In the genomic region with DNA sequence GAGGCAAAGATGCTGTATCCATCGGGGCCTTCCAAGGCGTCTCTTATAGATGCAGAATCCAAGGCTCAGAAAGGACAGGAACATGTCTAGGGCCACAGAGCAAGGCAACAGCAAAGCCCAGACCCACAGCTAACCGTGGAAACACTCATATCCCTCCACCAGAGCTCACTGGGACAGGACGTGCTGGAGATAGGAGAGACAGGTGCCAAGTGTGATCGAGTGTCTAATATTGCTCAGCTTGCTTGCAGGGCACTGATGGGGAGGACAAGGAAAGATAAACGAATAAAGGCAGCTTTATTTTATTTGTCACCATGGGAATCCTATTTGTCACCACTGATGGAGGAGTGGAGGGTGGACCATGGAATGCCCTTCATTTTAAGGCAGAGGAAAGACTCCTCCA, we compare ENCODE assay signal across 17 cellular contexts. TPM values are rescaled to one million over a fixed set of nuclear protein-coding genes. Genes with fewer than 3 reads are reported as not detected.
DNase-seq lines count a peak whose midpoint lies in the region; ATAC-seq and TF ChIP-seq lines count a peak whose summit lies in the region.
"Had no signal": no experiment of that assay in that cellular context is flagged by ENCODE, and none has a peak within 500 bp of the region (broad histone marks: within the 10 kb centered on the region; RNA-seq: fewer than 3 reads in every experiment).

No MANE protein-coding gene starts in this region.

- H3K36me3 Mint-ChIP-seq in activated naive CD8-positive, alpha-beta T cell treated with anti-CD3 and anti-CD28 coated beads, Interleukin-2, amount 10 ng/mL, durations not matched to agents 7 days and 5 days = no peaks in the 10 kb centered on the region
- H3K36me3 Mint-ChIP-seq in activated naive CD8-positive, alpha-beta T cell treated with anti-CD3 and anti-CD28 coated beads, Interleukin-2, amount 50 U/mL, for 24 hours (ENCODE audit: low read depth) = no peaks in the 10 kb centered on the region
- no peaks in the 10 kb centered on the region for H3K36me3 Mint-ChIP-seq in naive B cell
- no peaks in the 10 kb centered on the region for H3K36me3 Mint-ChIP-seq in activated T-cell treated with anti-CD3 and anti-CD28 coated beads, Interleukin-2, amount 50 U/mL, for 4 hours (ENCODE audit: insufficient read depth)
- H3K36me3 Mint-ChIP-seq: CD8-positive, alpha-beta T cell had no signal

- H3F3A ChIP-seq in PC-9 (ENCODE audit: insufficient read depth, low read depth) = no peaks in the 10 kb centered on the region

- H3K4me1 ChIP-seq in ovary (ENCODE audit: insufficient read depth) = no peaks in the 10 kb centered on the region
- H3K4me1 ChIP-seq in PC-9 (replicated peaks; ENCODE audit: insufficient read depth) = no peaks in the 10 kb centered on the region
- H3K4me1 ChIP-seq: BLaER1 treated with 17β-estradiol and CSF1 and Interleukin-3, amounts not matched to agents 10 nM and 100 nM; HAP-1 had no signal

- H2AFZ ChIP-seq in PC-9 = no peak overlapping the region

- DNase-seq in activated naive CD8-positive, alpha-beta T cell treated with anti-CD3 and anti-CD28 coated beads, Interleukin-2, amount 10 ng/mL, durations not matched to agents 7 days and 5 days = peak; percentile 2
- no peak for DNase-seq in activated naive CD8-positive, alpha-beta T cell treated with anti-CD3 and anti-CD28 coated beads, Interleukin-2, amount 50 U/mL, for 24 hours
- peak; percentile 61 for DNase-seq in cerebellar cortex (ENCODE audit: low spot score)
- DNase-seq in naive B cell = no peak
- no peak for DNase-seq in activated T-cell treated with anti-CD3 and anti-CD28 coated beads, Interleukin-2, amount 50 U/mL, for 4 hours
- no peak for DNase-seq in ovary
- DNase-seq in PC-9 = no peak
- DNase-seq: Calu3, DMS 273 treated with DMSO at 0.1 percent for 48 hours, DMS53, DND-41, EL had no signal

- POLR2A ChIA-PET in activated naive CD8-positive, alpha-beta T cell treated with anti-CD3 and anti-CD28 coated beads, Interleukin-2, amount 10 ng/mL, durations not matched to agents 7 days and 5 days (lab: Charles Lee) = no interaction called here
- POLR2A ChIA-PET in PC-9 (lab: Charles Lee; ENCODE audit: unreplicated experiment) = no interaction called here

- no peaks in the 10 kb centered on the region for H3K79me2 ChIP-seq in PC-9 (ENCODE audit: low read depth)

- BruUV-seq in PC-9 (replicated peaks; lab: Mats Ljungman, UMichigan) = no TSS peak

- H3K9me2 ChIP-seq in PC-9 (ENCODE audit: insufficient read depth) = no peaks in the 10 kb centered on the region

- H4K20me1 ChIP-seq in PC-9 (ENCODE audit: insufficient read depth) = 0 out of 2 replicates have a peak, but pooled peaks cover 3% of the 10 kb centered on the region
- H4K20me1 ChIP-seq: BLaER1 treated with 17β-estradiol and CSF1 and Interleukin-3, amounts not matched to agents 10 nM and 100 nM had no signal

- no peak overlapping the region for H3K4me3 Mint-ChIP-seq in activated naive CD8-positive, alpha-beta T cell treated with anti-CD3 and anti-CD28 coated beads, Interleukin-2, amount 10 ng/mL, durations not matched to agents 7 days and 5 days
- no peak overlapping the region for H3K4me3 Mint-ChIP-seq in activated naive CD8-positive, alpha-beta T cell treated with anti-CD3 and anti-CD28 coated beads, Interleukin-2, amount 50 U/mL, for 24 hours
- no peak overlapping the region for H3K4me3 Mint-ChIP-seq in naive B cell
- H3K4me3 Mint-ChIP-seq in activated T-cell treated with anti-CD3 and anti-CD28 coated beads, Interleukin-2, amount 50 U/mL, for 4 hours = no peak overlapping the region
- H3K4me3 Mint-ChIP-seq: B cell; CD8-positive, alpha-beta T cell had no signal

- intact Hi-C loops in ovary (cut with DNase I) (loop anchor here in 2 of 4 donors (5.0 to 10.0 kb wide), 3 partner anchors 223 to 583 kb away; a partner anchor contains a TSS), PC-9 (cut with micrococcal nuclease; ENCODE audit: unreplicated experiment) (no loop called here)

- no peak overlapping the region for H3K4me3 ChIP-seq in ovary
- H3K4me3 ChIP-seq in PC-9 = no peak overlapping the region
- H3K4me3 ChIP-seq: BLaER1 treated with 17β-estradiol and CSF1 and Interleukin-3, amounts not matched to agents 10 nM and 100 nM; HAP-1 had no signal

- WGBS in ovary, 3 donors = 85 to 87% (median 86%) methylated on average over 6 of the region's 6 CpGs

- no peak for TF ChIP-seq CTCF in ovary (IDR thresholded peaks at IDR 0.05)
- TF ChIP-seq CTCF in PC-9 (conservative IDR thresholded peaks at IDR 0.05) = no peak

- H3K27me3 ChIP-seq in ovary (no peaks in the 10 kb centered on the region), PC-9 (ENCODE audit: insufficient read depth, low read depth) (no peaks in the 10 kb centered on the region)
- H3K27me3 ChIP-seq: BLaER1 treated with 17β-estradiol and CSF1 and Interleukin-3, amounts not matched to agents 10 nM and 100 nM had no signal

- H3K27me3 Mint-ChIP-seq in activated naive CD8-positive, alpha-beta T cell treated with anti-CD3 and anti-CD28 coated beads, Interleukin-2, amount 10 ng/mL, durations not matched to agents 7 days and 5 days = peaks cover 2% of the 10 kb centered on the region
- H3K27me3 Mint-ChIP-seq in activated naive CD8-positive, alpha-beta T cell treated with anti-CD3 and anti-CD28 coated beads, Interleukin-2, amount 50 U/mL, for 24 hours = no peaks in the 10 kb centered on the region
- H3K27me3 Mint-ChIP-seq in naive B cell = no peaks in the 10 kb centered on the region
- H3K27me3 Mint-ChIP-seq in activated T-cell treated with anti-CD3 and anti-CD28 coated beads, Interleukin-2, amount 50 U/mL, for 4 hours (ENCODE audit: low read depth) = peaks cover 3% of the 10 kb centered on the region

- H3K36me3 ChIP-seq in ovary (no peaks in the 10 kb centered on the region), PC-9 (ENCODE audit: low read depth) (no peaks in the 10 kb centered on the region)
- H3K36me3 ChIP-seq: BLaER1 treated with 17β-estradiol and CSF1 and Interleukin-3, amounts not matched to agents 10 nM and 100 nM; HAP-1 had no signal

- no peak overlapping the region for H3K27ac Mint-ChIP-seq in activated naive CD8-positive, alpha-beta T cell treated with anti-CD3 and anti-CD28 coated beads, Interleukin-2, amount 10 ng/mL, durations not matched to agents 7 days and 5 days
- H3K27ac Mint-ChIP-seq in activated naive CD8-positive, alpha-beta T cell treated with anti-CD3 and anti-CD28 coated beads, Interleukin-2, amount 50 U/mL, for 24 hours = no peak overlapping the region
- H3K27ac Mint-ChIP-seq in naive B cell = peak overlapping the region in 4 of 6 donors; percentile 24 to 75 (median 40)
- H3K27ac Mint-ChIP-seq: B cell; CD8-positive, alpha-beta T cell had no signal

- no peak for TF ChIP-seq POLR2A in ovary (IDR thresholded peaks at IDR 0.05)

- ATAC-seq in activated naive CD8-positive, alpha-beta T cell treated with anti-CD3 and anti-CD28 coated beads, Interleukin-2, amount 10 ng/mL, durations not matched to agents 7 days and 5 days (ENCODE audit: low read depth) = no peak
- no peak for ATAC-seq in activated naive CD8-positive, alpha-beta T cell treated with anti-CD3 and anti-CD28 coated beads, Interleukin-2, amount 50 U/mL, for 24 hours
- no peak for ATAC-seq in naive B cell (ENCODE audit: low read depth in 2 of 2)
- ATAC-seq in activated T-cell treated with anti-CD3 and anti-CD28 coated beads, Interleukin-2, amount 50 U/mL, for 4 hours = no peak
- ATAC-seq: CD8-positive, alpha-beta T cell; HepG2 had no signal

- H3K4me2 ChIP-seq in PC-9 = no peak overlapping the region
- H3K4me2 ChIP-seq: BLaER1 treated with 17β-estradiol and CSF1 and Interleukin-3, amounts not matched to agents 10 nM and 100 nM had no signal

- H3K27ac ChIP-seq in ovary (no peak overlapping the region), PC-9 (no peak overlapping the region)
- H3K27ac ChIP-seq: BLaER1 treated with 17β-estradiol and CSF1 and Interleukin-3, amounts not matched to agents 10 nM and 100 nM had no signal

- CTCF ChIA-PET in PC-9 (lab: Charles Lee) = no interaction called here

- no peaks in the 10 kb centered on the region for H3K9me3 Mint-ChIP-seq in activated naive CD8-positive, alpha-beta T cell treated with anti-CD3 and anti-CD28 coated beads, Interleukin-2, amount 10 ng/mL, durations not matched to agents 7 days and 5 days
- H3K9me3 Mint-ChIP-seq in activated naive CD8-positive, alpha-beta T cell treated with anti-CD3 and anti-CD28 coated beads, Interleukin-2, amount 50 U/mL, for 24 hours = no peaks in the 10 kb centered on the region
- H3K9me3 Mint-ChIP-seq in naive B cell = no peaks in the 10 kb centered on the region
- H3K9me3 Mint-ChIP-seq in activated T-cell treated with anti-CD3 and anti-CD28 coated beads, Interleukin-2, amount 50 U/mL, for 4 hours = no peaks in the 10 kb centered on the region
- H3K9me3 Mint-ChIP-seq: CD8-positive, alpha-beta T cell had no signal

- no peaks in the 10 kb centered on the region for H3K9me3 ChIP-seq in ovary
- no peaks in the 10 kb centered on the region for H3K9me3 ChIP-seq in PC-9 (ENCODE audit: insufficient read depth, low read depth)
- H3K9me3 ChIP-seq: BLaER1 treated with 17β-estradiol and CSF1 and Interleukin-3, amounts not matched to agents 10 nM and 100 nM; HAP-1 had no signal

- H3K4me1 Mint-ChIP-seq in activated naive CD8-positive, alpha-beta T cell treated with anti-CD3 and anti-CD28 coated beads, Interleukin-2, amount 10 ng/mL, durations not matched to agents 7 days and 5 days = peaks cover 5% of the 10 kb centered on the region
- H3K4me1 Mint-ChIP-seq in activated naive CD8-positive, alpha-beta T cell treated with anti-CD3 and anti-CD28 coated beads, Interleukin-2, amount 50 U/mL, for 24 hours = no peaks in the 10 kb centered on the region
- H3K4me1 Mint-ChIP-seq in naive B cell = peaks cover 0 to 2% (median 0%) of the 10 kb centered on the region in 3 donors
- H3K4me1 Mint-ChIP-seq in activated T-cell treated with anti-CD3 and anti-CD28 coated beads, Interleukin-2, amount 50 U/mL, for 4 hours (ENCODE audit: low read depth) = peaks cover 3% of the 10 kb centered on the region

- TF ChIP-seq EP300 in ovary (IDR thresholded peaks at IDR 0.05) = no peak

RNA-seq across cellular contexts. Expression of a gene that starts 44.0 kb away (rescaled TPM):
- 100 to 1,000 TPM; 482 to 492 TPM for total RNA-seq in activated naive CD8-positive, alpha-beta T cell treated with anti-CD3 and anti-CD28 coated beads, Interleukin-2, amount 10 ng/mL, durations not matched to agents 7 days and 5 days
- 10 to 100 TPM in 5 of 6 donors, under 1 TPM in 1; 0.78 to 34.1 (median 13.7) TPM for polyA plus RNA-seq in naive B cell (ENCODE audit: low read depth in 6 of 6)
- 10 to 100 TPM; 77.2 to 81.7 (median 80.6) TPM for total RNA-seq in activated T-cell treated with anti-CD3 and anti-CD28 coated beads, Interleukin-2, amount 50 U/mL, for 4 hours
- total RNA-seq in ovary = 100 to 1,000 TPM in 1 of 7 donors, 10 to 100 TPM in 6; 21.1 to 123 (median 39.7) TPM
- 10 to 100 TPM; 12.9 to 24.5 TPM for polyA plus RNA-seq in ovary
- 11.5 and 14.4 TPM in 2 replicates for total RNA-seq in PC-9 (2021)

Comparison
In these comparisons a context has a peak if more than half of its experiments do, and no peak if none do; other contexts are left out.
1. DNase-seq: peak in activated naive CD8-positive, alpha-beta T cell treated with anti-CD3 and anti-CD28 coated beads, Interleukin-2, amount 10 ng/mL, durations not matched to agents 7 days and 5 days (single experiment) and cerebellar cortex (single experiment); none in activated naive CD8-positive, alpha-beta T cell treated with anti-CD3 and anti-CD28 coated beads, Interleukin-2, amount 50 U/mL, for 24 hours (single experiment), naive B cell (single experiment), activated T-cell treated with anti-CD3 and anti-CD28 coated beads, Interleukin-2, amount 50 U/mL, for 4 hours (single experiment), ovary (0 of 5) and PC-9 (0 of 2).
2. H3K27ac Mint-ChIP-seq: peak in naive B cell (4 of 6); none in activated naive CD8-positive, alpha-beta T cell treated with anti-CD3 and anti-CD28 coated beads, Interleukin-2, amount 10 ng/mL, durations not matched to agents 7 days and 5 days (single experiment) and activated naive CD8-positive, alpha-beta T cell treated with anti-CD3 and anti-CD28 coated beads, Interleukin-2, amount 50 U/mL, for 24 hours (single experiment).